In genomic region chr19:38224014-38224862, GRCh38 we compare ENCODE assay signal across 8 cellular contexts. TPM values are rescaled to one million over a fixed set of nuclear protein-coding genes. Genes with fewer than 3 reads are reported as not detected.
DNase-seq lines count a peak whose midpoint lies in the region; ATAC-seq and TF ChIP-seq lines count a peak whose summit lies in the region.

Gene DPF1 (minus strand): TSS chr19:38224222. CDS start chr19:38224142, 80 bp downstream.

- H3K4me3 Mint-ChIP-seq in neural crest cell: peak within 1 kb of the TSS; percentile 84

- no peaks in the 10 kb centered on the region for H3K9me3 Mint-ChIP-seq in neural crest cell

- intact Hi-C loops in esophagus squamous epithelium (cut with DNase I): no loop called here

- peak within 1 kb of the TSS; percentile 72 for H3K27ac Mint-ChIP-seq in neural crest cell (ENCODE audit: unreplicated experiment)

- no peak for TF ChIP-seq EP300 in upper lobe of left lung (IDR thresholded peaks at IDR 0.05)

- H3K4me3 ChIP-seq in BE2C (ENCODE audit: low read depth, low read length) (peak within 1 kb of the TSS; percentile 68), esophagus squamous epithelium (peak within 1 kb of the TSS; percentile 27 to 66 (median 35)), upper lobe of left lung (peak within 1 kb of the TSS; percentile 2 to 49 (median 38))

- H3K4me1 Mint-ChIP-seq in neural crest cell: peaks cover 44% of the 10 kb centered on the region

- peaks cover 11% of the 10 kb centered on the region for H3K36me3 Mint-ChIP-seq in neural crest cell (ENCODE audit: low read depth)

- H3K27ac ChIP-seq in esophagus squamous epithelium (no peak within 1 kb of the TSS), upper lobe of left lung (no peak within 1 kb of the TSS)

- H3K27me3 ChIP-seq in BE2C (no peaks in the 10 kb centered on the region), esophagus squamous epithelium (peaks cover 15 to 95% (median 35%) of the 10 kb centered on the region in 4 donors), upper lobe of left lung (peaks cover 5 to 55% (median 37%) of the 10 kb centered on the region in 4 donors)

- WGBS in esophagus squamous epithelium, 2 donors: 1% methylated on average over 19 of the region's 61 CpGs; no CpG with 5 or more reads in 1 of the 2 donors
- 5 to 7% methylated on average over 16 to 29 of the region's 61 CpGs for WGBS in upper lobe of left lung, 2 donors

- ATAC-seq in GM18909 (IDR thresholded peaks at IDR 0.05; ENCODE audit: poor library complexity, unreplicated experiment): peak; percentile 74
- ATAC-seq in HG03460 (IDR thresholded peaks at IDR 0.05; ENCODE audit: unreplicated experiment): peak; percentile 57
- ATAC-seq in upper lobe of left lung (ENCODE audit: low FRiP score in 2 of 2): peak; percentile 12 to 64

- H3K9me3 ChIP-seq in BE2C (no peaks in the 10 kb centered on the region), esophagus squamous epithelium (no peaks in the 10 kb centered on the region), upper lobe of left lung (no peaks in the 10 kb centered on the region)

- H3K4me1 ChIP-seq in BE2C (peaks cover 3% of the 10 kb centered on the region; the same call in 1 of the 2 replicates), esophagus squamous epithelium (peaks cover 20 to 38% (median 22%) of the 10 kb centered on the region in 3 donors), upper lobe of left lung (peaks cover 21 to 34% (median 22%) of the 10 kb centered on the region in 4 donors)

- peak; percentile 95 for DNase-seq in BE2C
- DNase-seq in NOMO-1 treated with DMSO at 0.1 percent for 48 hours (lab: John Stamatoyannopoulos, UW; ENCODE audit: unreplicated experiment): peak; percentile 70
- peak; percentile 76 for DNase-seq in activated T-cell treated with anti-CD3 and anti-CD28 coated beads for 48 hours (ENCODE audit: low read depth)
- no peak for DNase-seq in esophagus squamous epithelium (lab: John Stamatoyannopoulos, UW)
- DNase-seq in neural crest cell (ENCODE audit: low read depth, low spot score): peak; percentile 84
- peak in 1 of 2 donors; percentile 91 for DNase-seq in upper lobe of left lung

- peaks cover 8% of the 10 kb centered on the region; the same call in 1 of the 2 replicates for H3K36me3 ChIP-seq in BE2C
- H3K36me3 ChIP-seq in esophagus squamous epithelium: no peaks in the 10 kb centered on the region
- H3K36me3 ChIP-seq in upper lobe of left lung: no peaks in the 10 kb centered on the region

- TF ChIP-seq CTCF in BE2C (IDR thresholded peaks at IDR 0.05; ENCODE audit: low read depth, low read length) (peak; percentile 17; the same call in 1 of the 2 replicates), esophagus squamous epithelium (IDR thresholded peaks at IDR 0.05) (peak in 1 of 6 experiments; percentile 24), neural crest cell (conservative IDR thresholded peaks at IDR 0.05) (peak; percentile 54), upper lobe of left lung (IDR thresholded peaks at IDR 0.05) (no peak)

- peaks cover 4% of the 10 kb centered on the region for H3K27me3 Mint-ChIP-seq in neural crest cell (ENCODE audit: low read depth)

- TF ChIP-seq POLR2A in esophagus squamous epithelium (IDR thresholded peaks at IDR 0.05): no peak
- no peak for TF ChIP-seq POLR2A in upper lobe of left lung (IDR thresholded peaks at IDR 0.05)

RNA-seq across cellular contexts. Expression of gene DPF1, which starts in this region (rescaled TPM):
- 21.2 TPM for polyA plus RNA-seq in BE2C (2012; ENCODE audit: insufficient read depth, insufficient read length, low read depth)
- total RNA-seq in esophagus squamous epithelium: 1 to 10 TPM in 1 of 4 donors, under 1 TPM in 1, not detected in 2; 0.44 to 2.5 TPM
- 31.7 and 35.5 TPM in 2 replicates for total RNA-seq in neural crest cell
- total RNA-seq in upper lobe of left lung: under 1 TPM in 2 of 6 donors, not detected in 4; 0.40 to 0.46 TPM

Comparison
In these comparisons a context has a peak if more than half of its experiments do, and no peak if none do; other contexts are left out.
1. Peak in ATAC-seq and H3K4me3 ChIP-seq in upper lobe of left lung; RNA of the gene not detected or under 1 TPM.
2. CTCF ChIP-seq: peak in BE2C (single experiment) and neural crest cell (single experiment); none in upper lobe of left lung (0 of 6).
3. Peak in every context shown above with its lines, with median percentiles within 50 percentile points of each other: H3K4me3 ChIP-seq and ATAC-seq.